11 cellular contexts compared by ENCODE assay signal in the genomic region with DNA sequence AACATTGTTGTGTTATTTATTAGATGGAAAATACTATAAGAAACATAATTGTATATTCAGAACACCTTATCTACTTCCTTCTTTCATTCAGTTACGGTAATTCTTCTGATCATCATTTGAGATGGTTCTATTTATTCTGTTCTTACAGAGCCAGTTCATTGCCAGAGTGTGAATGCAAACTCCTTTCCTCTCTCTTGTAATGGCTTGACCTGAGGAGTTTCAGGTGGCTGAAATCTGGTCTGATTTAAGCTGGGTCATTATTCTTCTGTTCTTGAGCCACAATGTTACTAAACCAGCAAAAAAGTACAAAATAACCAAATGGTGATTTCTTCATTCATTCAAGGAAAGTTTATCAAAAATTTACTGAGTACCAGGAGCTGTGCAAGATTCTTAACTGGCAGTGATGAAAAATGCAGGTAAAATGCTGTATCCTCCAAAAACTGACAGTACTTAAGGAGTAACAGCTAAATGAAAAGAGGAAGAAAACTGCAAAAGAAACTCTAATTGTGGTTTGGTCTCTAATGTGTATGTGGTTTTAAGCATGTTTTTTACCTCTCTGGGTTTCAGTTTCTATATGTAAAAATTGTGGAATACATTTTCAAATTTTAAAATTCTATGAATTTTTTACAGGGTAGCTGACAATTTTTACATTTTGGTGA.
DNase-seq lines count a peak whose midpoint lies in the region; ATAC-seq lines count a peak whose summit lies in the region.
"Had no signal": no experiment of that assay in that cellular context is flagged by ENCODE, and none has a peak within 500 bp of the region (broad histone marks: within the 10 kb centered on the region; RNA-seq: fewer than 3 reads in every experiment).

No MANE protein-coding gene starts in this region.

- intact Hi-C loops in Right ventricle myocardium inferior (cut with DNase I): no loop called here

- ATAC-seq in GM18907 (IDR thresholded peaks at IDR 0.05; ENCODE audit: unreplicated experiment) (peak; percentile 98), GM21723 (IDR thresholded peaks at IDR 0.05; ENCODE audit: unreplicated experiment) (peak; percentile 99), HG03196 (IDR thresholded peaks at IDR 0.05; ENCODE audit: unreplicated experiment) (peak; percentile 97), Right ventricle myocardium inferior (no peak)

- DNase-seq in OCI-M1 (lab: John Stamatoyannopoulos, UW) (peak; percentile 81), C1 segment of cervical spinal cord (lab: John Stamatoyannopoulos, UW) (no peak), HT-29 (ENCODE audit: low spot score) (no peak), Right ventricle myocardium inferior (ENCODE audit: missing footprints) (no peak)
- DNase-seq in activated naive CD4-positive, alpha-beta T cell treated with Interleukin-2 at 50 U/mL for 16 hours: no peak
- DNase-seq: activated CD8-positive, alpha-beta memory T cell treated with anti-CD3 and anti-CD28 coated beads for 24 hours; NCI-H1417 treated with DMSO at 0.1 percent for 48 hours; SHP77 had no signal
